In genomic region chr19:32091196-32091595, GRCh38 we compare ENCODE assay signal across 33 cellular contexts.
"Had no signal": no experiment of that assay in that cellular context is flagged by ENCODE, and none has a peak within 500 bp of the region (broad histone marks: within the 10 kb centered on the region; RNA-seq: fewer than 3 reads in every experiment).

No MANE protein-coding gene starts in this region.

- H3K9me2 ChIP-seq: SK-N-SH had no signal

- H3K4me3 ChIP-seq: adrenal gland, ascending aorta, esophagus squamous epithelium, heart right ventricle, left ventricle myocardium inferior, lung, pancreas, right lobe of liver, thyroid gland had no signal

- H3K4me1 ChIP-seq: adrenal gland, ascending aorta, esophagus squamous epithelium, heart right ventricle, left ventricle myocardium inferior, pancreas, right lobe of liver, thyroid gland had no signal

- H3K4me1 Mint-ChIP-seq: activated naive CD8-positive, alpha-beta T cell treated with anti-CD3 and anti-CD28 coated beads for 36 hours; stimulated activated effector memory CD8-positive, alpha-beta T cell treated with anti-CD3 and anti-CD28 coated beads, Interleukin-12 subunit alpha, Interleukin-12 subunit beta, amount 100 ng/mL, for 72 hours; stimulated activated naive CD8-positive, alpha-beta T cell treated with anti-CD3 and anti-CD28 coated beads, Interleukin-15, amount 100 ng/mL, for 72 hours had no signal

- H3K27ac ChIP-seq: adrenal gland, ascending aorta, brain microvascular endothelial cell, epithelial cell of prostate, esophagus squamous epithelium, heart right ventricle, left ventricle myocardium inferior, pancreas, right lobe of liver, thyroid gland, WERI-Rb-1 had no signal

- H3K4me3 Mint-ChIP-seq: activated naive CD4-positive, alpha-beta T cell treated with anti-CD3 and anti-CD28 coated beads for 36 hours; activated naive CD8-positive, alpha-beta T cell treated with anti-CD3 and anti-CD28 coated beads for 36 hours; activated T-helper 1 cell treated with anti-CD3 and anti-CD28 coated beads, Interleukin-12 subunit alpha, Interleukin-12 subunit beta, Interleukin-2, Interleukin-4 antibody, amounts not matched to agents 30 ng/mL and 10 ng/mL and 1 ng/mL, durations not matched to agents 14 hours and 24 hours and 36 hours; nephron progenitor cell; stimulated activated effector memory CD8-positive, alpha-beta T cell treated with anti-CD3 and anti-CD28 coated beads, Interleukin-12 subunit alpha, Interleukin-12 subunit beta, amount 100 ng/mL, for 72 hours; stimulated activated naive CD8-positive, alpha-beta T cell treated with anti-CD3 and anti-CD28 coated beads, Interleukin-15, amount 100 ng/mL, for 72 hours; T-helper 1 cell treated with Interleukin-12 subunit alpha and Interleukin-12 subunit beta and Interleukin-4 antibody, amounts not matched to agents 30 μg/mL and 1 μg/mL, for 36 hours had no signal

- H3K4me2 ChIP-seq: SK-N-SH had no signal

- H3K9me3 ChIP-seq: adrenal gland, ascending aorta, esophagus squamous epithelium, heart right ventricle, left ventricle myocardium inferior, pancreas, right lobe of liver, SK-N-SH, thyroid gland had no signal

- H3K36me3 Mint-ChIP-seq: activated naive CD8-positive, alpha-beta T cell treated with anti-CD3 and anti-CD28 coated beads for 36 hours; stimulated activated effector memory CD8-positive, alpha-beta T cell treated with anti-CD3 and anti-CD28 coated beads, Interleukin-12 subunit alpha, Interleukin-12 subunit beta, amount 100 ng/mL, for 72 hours had no signal

- DNase-seq: activated CD4-positive, alpha-beta T cell treated with anti-CD3 and anti-CD28 coated beads for 48 hours; activated CD4-positive, alpha-beta T cell treated with anti-CD3 and anti-CD28 coated beads, Interleukin-2, amount 50 U/mL, for 48 hours; activated CD8-positive, alpha-beta memory T cell treated with anti-CD3 and anti-CD28 coated beads, Interleukin-2, amount 50 U/mL, for 4 hours; activated effector memory CD4-positive, alpha-beta T cell treated with anti-CD3 and anti-CD28 coated beads, Interleukin-2, amount 50 U/mL, for 16 hours; activated naive CD4-positive, alpha-beta T cell treated with anti-CD3 and anti-CD28 coated beads for 36 hours; activated naive CD8-positive, alpha-beta T cell treated with anti-CD3 and anti-CD28 coated beads for 36 hours; activated T-cell treated with anti-CD3 and anti-CD28 coated beads, Interleukin-2, amount 50 U/mL, for 1 hour; adrenal gland; brain microvascular endothelial cell; cortex of kidney; esophagus squamous epithelium; foreskin melanocyte; heart right ventricle; left ventricle myocardium inferior; nephron progenitor cell; nucleus accumbens; pancreas; right lobe of liver; SK-N-SH; stimulated activated CD4-positive, alpha-beta T cell treated with anti-CD3 and anti-CD28 coated beads, Interleukin-12 subunit alpha, Interleukin-12 subunit beta, amount 100 ng/mL, for 4 hours; stimulated activated CD4-positive, alpha-beta T cell treated with anti-CD3 and anti-CD28 coated beads, Interleukin-4, amount 100 ng/mL, for 24 hours; stimulated activated naive CD8-positive, alpha-beta T cell treated with anti-CD3 and anti-CD28 coated beads, Interleukin-15, amount 100 ng/mL, for 72 hours; SW 1271; T-helper 9 cell; thyroid gland; WERI-Rb-1 had no signal

- H3K36me3 ChIP-seq: adrenal gland, ascending aorta, brain microvascular endothelial cell, esophagus squamous epithelium, heart right ventricle, left ventricle myocardium inferior, pancreas, right lobe of liver, thyroid gland, WERI-Rb-1 had no signal

- H3K9me3 Mint-ChIP-seq: nephron progenitor cell had no signal

- H3K27ac Mint-ChIP-seq: activated naive CD4-positive, alpha-beta T cell treated with anti-CD3 and anti-CD28 coated beads for 36 hours; activated naive CD8-positive, alpha-beta T cell treated with anti-CD3 and anti-CD28 coated beads for 36 hours; activated T-helper 1 cell treated with anti-CD3 and anti-CD28 coated beads, Interleukin-12 subunit alpha, Interleukin-12 subunit beta, Interleukin-2, Interleukin-4 antibody, amounts not matched to agents 30 ng/mL and 10 ng/mL and 1 ng/mL, durations not matched to agents 14 hours and 24 hours and 36 hours; stimulated activated effector memory CD8-positive, alpha-beta T cell treated with anti-CD3 and anti-CD28 coated beads, Interleukin-12 subunit alpha, Interleukin-12 subunit beta, amount 100 ng/mL, for 72 hours; stimulated activated naive CD8-positive, alpha-beta T cell treated with anti-CD3 and anti-CD28 coated beads, Interleukin-15, amount 100 ng/mL, for 72 hours; T-helper 1 cell treated with Interleukin-12 subunit alpha and Interleukin-12 subunit beta and Interleukin-4 antibody, amounts not matched to agents 30 μg/mL and 1 μg/mL, for 36 hours had no signal

- ATAC-seq: activated CD4-positive, CD25-positive, alpha-beta regulatory T cell treated with anti-CD3 and anti-CD28 coated beads, Interleukin-2, amount 50 U/mL, for 24 hours; heart right ventricle; stimulated activated effector memory CD8-positive, alpha-beta T cell treated with anti-CD3 and anti-CD28 coated beads, Interleukin-12 subunit alpha, Interleukin-12 subunit beta, amount 100 ng/mL, for 72 hours; stimulated activated naive CD8-positive, alpha-beta T cell treated with anti-CD3 and anti-CD28 coated beads, Interleukin-15, amount 100 ng/mL, for 72 hours had no signal

- H3K27me3 ChIP-seq: adrenal gland, ascending aorta, brain microvascular endothelial cell, esophagus squamous epithelium, right lobe of liver, thyroid gland had no signal

- H3K9ac ChIP-seq: SK-N-SH had no signal
